In the genomic region with DNA sequence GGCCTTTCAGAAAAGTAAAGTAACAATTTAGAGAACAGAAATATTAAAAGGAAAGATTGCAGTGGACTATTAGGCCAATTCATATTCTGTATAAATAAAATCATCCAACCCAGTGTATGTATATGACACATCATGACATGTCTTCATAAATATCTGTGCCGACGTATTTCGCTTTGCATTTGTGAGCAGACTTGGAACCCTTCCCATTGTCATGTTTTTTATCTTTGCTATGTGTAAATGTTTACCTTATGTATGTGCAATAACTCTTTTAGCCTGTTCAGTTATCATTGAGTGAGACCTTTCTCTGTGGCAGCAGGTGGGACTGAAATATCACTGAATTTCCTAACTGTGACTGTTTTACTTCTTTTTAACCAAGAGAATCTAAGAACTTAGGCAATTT, we compare ENCODE assay signal across 31 cellular contexts. TPM values are rescaled to one million over a fixed set of nuclear protein-coding genes. Genes with fewer than 3 reads are reported as not detected.
DNase-seq lines count a peak whose midpoint lies in the region; ATAC-seq and TF ChIP-seq lines count a peak whose summit lies in the region.
"Had no signal": no experiment of that assay in that cellular context is flagged by ENCODE, and none has a peak within 500 bp of the region (broad histone marks: within the 10 kb centered on the region; RNA-seq: fewer than 3 reads in every experiment).

No MANE protein-coding gene starts in this region.

- ATAC-seq in mucosa of descending colon (peak; percentile 59), GM21447 (IDR thresholded peaks at IDR 0.05; ENCODE audit: unreplicated experiment) (no peak)
- ATAC-seq: body of pancreas; left lung; right cardiac atrium; stimulated activated naive CD8-positive, alpha-beta T cell treated with anti-CD3 and anti-CD28 coated beads, Interleukin-15, Interleukin-2, amounts not matched to agents 100 U/mL and 50 U/mL, for 24 hours; upper lobe of right lung had no signal

- DNase-seq in NCI-H1092 treated with DMSO at 0.1 percent for 48 hours (lab: John Stamatoyannopoulos, UW) (peak; percentile 63), NCI-H1092 (lab: John Stamatoyannopoulos, UW) (no peak), NCI-H1930 (lab: John Stamatoyannopoulos, UW) (peak; percentile 57 to 72), SHP77 treated with DMSO at 0.1 percent for 48 hours (lab: John Stamatoyannopoulos, UW) (peak; percentile 52), mucosa of descending colon (no peak), NCI-H2196 (lab: John Stamatoyannopoulos, UW; ENCODE audit: unreplicated experiment) (no peak), foreskin melanocyte (no peak)
- DNase-seq: 8988T; activated CD4-positive, alpha-beta T cell treated with anti-CD3 and anti-CD28 coated beads, Interleukin-2, amount 50 U/mL, for 48 hours; activated CD4-positive, CD25-positive, alpha-beta regulatory T cell treated with anti-CD3 and anti-CD28 coated beads, Interleukin-2, amount 50 U/mL, for 72 hours; activated CD8-positive, alpha-beta memory T cell treated with anti-CD3 and anti-CD28 coated beads, Interleukin-2, amount 50 U/mL, for 4 hours; activated naive CD4-positive, alpha-beta T cell treated with anti-CD3 and anti-CD28 coated beads for 36 hours; adrenal gland; body of pancreas; glutamatergic neuron; GM23248; left lung; NCI-H2107; NCI-H524; posterior cingulate gyrus; right cardiac atrium; stimulated activated CD4-positive, alpha-beta T cell treated with anti-CD3 and anti-CD28 coated beads, Interleukin-2, amount 100 ng/mL, for 24 hours; stimulated activated naive CD8-positive, alpha-beta T cell treated with anti-CD3 and anti-CD28 coated beads, Interleukin-15, Interleukin-2, amounts not matched to agents 100 U/mL and 50 U/mL, for 24 hours; upper lobe of right lung had no signal

- no peaks in the 10 kb centered on the region for H3K36me3 ChIP-seq in mucosa of descending colon (ENCODE audit: low read depth)
- H3K36me3 ChIP-seq: adrenal gland, upper lobe of right lung had no signal

- TF ChIP-seq CTCF in mucosa of descending colon (IDR thresholded peaks at IDR 0.05) = no peak

- intact Hi-C loops in mucosa of descending colon (cut with DNase I, micrococcal nuclease) = no loop called here

- H3K9me3 ChIP-seq in mucosa of descending colon = no peaks in the 10 kb centered on the region
- H3K9me3 ChIP-seq: adrenal gland, body of pancreas, upper lobe of right lung had no signal

- H3K4me3 ChIP-seq in mucosa of descending colon = no peak overlapping the region
- H3K4me3 ChIP-seq: adrenal gland, body of pancreas, GM23248, left lung, upper lobe of right lung had no signal

- H3K4me1 ChIP-seq in mucosa of descending colon (ENCODE audit: low read depth) = no peaks in the 10 kb centered on the region
- H3K4me1 ChIP-seq: adrenal gland, left lung, upper lobe of right lung had no signal

RNA-seq across cellular contexts. Expression of gene FAM3B, which starts 58.0 kb away (rescaled TPM):
- 1 to 10 TPM in 1 of 3 donors, under 1 TPM in 1, not detected in 1; 0.70 to 2.3 TPM for total RNA-seq in mucosa of descending colon
- total RNA-seq: activated naive CD4-positive, alpha-beta T cell treated with anti-CD3 and anti-CD28 coated beads for 36 hours; activated T-helper 1 cell treated with anti-CD3 and anti-CD28 coated beads, Interleukin-12 subunit alpha, Interleukin-12 subunit beta, Interleukin-2, Interleukin-4 antibody, amounts not matched to agents 30 ng/mL and 10 ng/mL and 1 ng/mL, durations not matched to agents 14 hours and 24 hours and 36 hours; cerebellum; dermis microvascular lymphatic vessel endothelial cell; GM23248; myocyte; T-helper 2 cell treated with Interferon-gamma antibody and Interleukin-4, amounts not matched to agents 100 ng/mL and 5 ng/mL, for 36 hours; temporal lobe had no signal

Comparison
In these comparisons a context has a peak if more than half of its experiments do, and no peak if none do; other contexts are left out.
1. DNase-seq: peak in NCI-H1092 treated with DMSO at 0.1 percent for 48 hours (single experiment), NCI-H1930 (2 of 2) and SHP77 treated with DMSO at 0.1 percent for 48 hours (single experiment); none in NCI-H1092 (single experiment), mucosa of descending colon (0 of 3), NCI-H2196 (single experiment) and foreskin melanocyte (single experiment).